12 cellular contexts compared by ENCODE assay signal in the genomic region with DNA sequence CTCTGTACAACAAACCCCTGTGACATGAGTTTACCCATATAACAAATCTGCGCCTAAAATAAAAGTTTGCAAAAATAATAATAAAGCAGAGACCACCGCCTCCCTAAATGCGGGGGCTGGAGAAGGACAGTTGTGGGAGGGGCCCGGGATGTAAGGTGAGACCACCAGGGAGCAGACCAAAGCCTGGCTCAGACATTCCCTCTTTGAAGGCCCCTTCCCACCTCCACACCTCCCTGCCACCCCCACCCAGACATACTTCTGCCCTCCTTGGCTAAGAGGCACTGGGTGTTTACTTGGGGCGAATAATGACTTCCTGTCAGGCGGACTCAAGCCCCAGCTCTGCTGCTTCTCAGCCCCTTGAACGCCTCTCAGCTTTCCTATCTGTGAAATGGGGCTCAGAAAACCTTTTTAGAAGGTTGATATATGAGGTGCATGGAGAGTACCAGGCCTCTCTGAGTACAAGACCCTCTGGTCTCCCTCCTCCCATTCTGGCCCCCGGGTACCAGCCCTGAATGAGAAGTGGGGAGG. TPM values are rescaled to one million over a fixed set of nuclear protein-coding genes. Genes with fewer than 3 reads are reported as not detected.
DNase-seq lines count a peak whose midpoint lies in the region; ATAC-seq and TF ChIP-seq lines count a peak whose summit lies in the region.
"Had no signal": no experiment of that assay in that cellular context is flagged by ENCODE, and none has a peak within 500 bp of the region (broad histone marks: within the 10 kb centered on the region; RNA-seq: fewer than 3 reads in every experiment).

No MANE protein-coding gene starts in this region.

- H3K27me3 ChIP-seq in iPS-20b (ENCODE audit: insufficient read depth, low read length) (peaks cover 6% of the 10 kb centered on the region; the same call in 1 of the 2 replicates), sigmoid colon (no peaks in the 10 kb centered on the region)

- no peak for TF ChIP-seq EP300 in sigmoid colon (IDR thresholded peaks at IDR 0.05)

- no peaks in the 10 kb centered on the region for H3K36me3 ChIP-seq in iPS-20b (ENCODE audit: insufficient read depth, low read depth, low read length)
- H3K36me3 ChIP-seq in sigmoid colon: no peaks in the 10 kb centered on the region

- H3K27ac Mint-ChIP-seq in WTC11: no peak overlapping the region

- intact Hi-C loops in sigmoid colon (cut with DNase I): loop anchor here (5.0 kb wide), 1 partner anchor 39 kb away; no protein-coding TSS in a partner anchor

- H3K36me3 Mint-ChIP-seq in WTC11: no peaks in the 10 kb centered on the region
- H3K36me3 Mint-ChIP-seq: CD8-positive, alpha-beta memory T cell had no signal

- POLR2A ChIA-PET in WTC11 (lab: Charles Lee): no interaction called here

- ATAC-seq in WTC11: peak; percentile 27
- no peak for ATAC-seq in HG03280 (IDR thresholded peaks at IDR 0.05; ENCODE audit: unreplicated experiment)

- no peak overlapping the region for H3K27ac ChIP-seq in iPS-20b (ENCODE audit: low read length)
- H3K27ac ChIP-seq in sigmoid colon: peak overlapping the region; percentile 78 to 88 (median 82)

- no peak overlapping the region for H3K9ac ChIP-seq in iPS-20b (ENCODE audit: low read depth, low read length)

- 71 to 76% methylated on average over 8 of the region's 8 CpGs for WGBS in sigmoid colon, 2 donors

- H3K4me3 Mint-ChIP-seq in WTC11: no peak overlapping the region
- H3K4me3 Mint-ChIP-seq: CD8-positive, alpha-beta memory T cell had no signal

- DNase-seq in EH (ENCODE audit: low read depth) (peak; percentile 21), WTC11 (ENCODE audit: low spot score) (no peak), sigmoid colon (no peak), HuH-7 (ENCODE audit: low spot score) (no peak), epidermal melanocyte (ENCODE audit: insufficient read length, low spot score) (no peak)
- DNase-seq in stimulated activated naive CD4-positive, alpha-beta T cell treated with Interleukin-2 at 50 U/mL for 16 hours (lab: John Stamatoyannopoulos, UW): no peak
- DNase-seq: CD8-positive, alpha-beta memory T cell; NCI-H345; stimulated activated CD4-positive, alpha-beta T cell treated with anti-CD3 and anti-CD28 coated beads, Interleukin-4, amount 100 ng/mL, for 24 hours had no signal

- no peak for TF ChIP-seq POLR2A in sigmoid colon (IDR thresholded peaks at IDR 0.05)

- no peaks in the 10 kb centered on the region for H3K9me3 Mint-ChIP-seq in WTC11
- H3K9me3 Mint-ChIP-seq: CD8-positive, alpha-beta memory T cell had no signal

- H3K4me3 ChIP-seq in iPS-20b (ENCODE audit: low read length) (peak overlapping the region; percentile 8; the same call in 1 of the 2 replicates), sigmoid colon (no peak overlapping the region)

- H3K27me3 Mint-ChIP-seq in WTC11 (ENCODE audit: low read depth): no peaks in the 10 kb centered on the region

- TF ChIP-seq CTCF in WTC11 (IDR thresholded peaks at IDR 0.05): no peak
- TF ChIP-seq CTCF in sigmoid colon (IDR thresholded peaks at IDR 0.05): no peak

- H3K9me3 ChIP-seq in iPS-20b (ENCODE audit: insufficient read depth, low read depth, low read length): no peaks in the 10 kb centered on the region
- H3K9me3 ChIP-seq in sigmoid colon: no peaks in the 10 kb centered on the region

- CTCF ChIA-PET in WTC11 (lab: Charles Lee): interaction anchor here (1.1 to 4.7 kb wide), 8 partner anchors 12 to 431 kb away, joined by 3 to 37 read pairs (median 5); no protein-coding TSS in a partner anchor

- H3K4me1 ChIP-seq in iPS-20b (ENCODE audit: insufficient read depth, low read length) (peaks cover 12% of the 10 kb centered on the region; the same call in 1 of the 2 replicates), sigmoid colon (peaks cover 0 to 35% (median 30%) of the 10 kb centered on the region in 4 donors)

- peaks cover 28% of the 10 kb centered on the region for H3K4me1 Mint-ChIP-seq in WTC11

TF ChIP-seq in WTC11, 78 proteins besides CTCF, POLR2A, EP300 and RAD21:
- no peak for TF ChIP-seq ZNF671 (CRISPR knock-in tag; IDR thresholded peaks at IDR 0.05)
- TF ChIP-seq, protein P1, sequence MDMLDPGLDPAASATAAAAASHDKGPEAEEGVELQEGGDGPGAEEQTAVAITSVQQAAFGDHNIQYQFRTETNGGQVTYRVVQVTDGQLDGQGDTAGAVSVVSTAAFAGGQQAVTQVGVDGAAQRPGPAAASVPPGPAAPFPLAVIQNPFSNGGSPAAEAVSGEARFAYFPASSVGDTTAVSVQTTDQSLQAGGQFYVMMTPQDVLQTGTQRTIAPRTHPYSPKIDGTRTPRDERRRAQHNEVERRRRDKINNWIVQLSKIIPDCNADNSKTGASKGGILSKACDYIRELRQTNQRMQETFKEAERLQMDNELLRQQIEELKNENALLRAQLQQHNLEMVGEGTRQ (CRISPR knock-in tag; IDR thresholded peaks at IDR 0.05): no peak

RNA-seq across cellular contexts. Expression of a gene that starts 58.8 kb away (rescaled TPM):
- total RNA-seq in WTC11 (2021): not detected in 3 replicates
- 10 to 100 TPM in 2 of 4 donors, 1 to 10 TPM in 2; 5.5 to 12.8 (median 8.7) TPM for total RNA-seq in sigmoid colon
- polyA plus RNA-seq in sigmoid colon: 10 to 100 TPM in 1 of 3 donors, 1 to 10 TPM in 2; 3.6 to 18.0 (median 5.1) TPM
- total RNA-seq: CD8-positive, alpha-beta memory T cell; myocyte had no signal
- polyA plus RNA-seq: CD8-positive, alpha-beta memory T cell had no signal
